In genomic region chr10:37976091-37976879, GRCh38 we compare ENCODE assay signal across 8 cellular contexts. TPM values are rescaled to one million over a fixed set of nuclear protein-coding genes. Genes with fewer than 3 reads are reported as not detected.
A peak's percentile ranks its signal among the peaks of the same experiment; 100 is the strongest.
DNase-seq lines count a peak whose midpoint lies in the region; ATAC-seq and TF ChIP-seq lines count a peak whose summit lies in the region.

ZNF25 (minus strand) TSS chr10:37976647; CDS start chr10:37971722, 4,925 bp downstream.

- peaks cover 18% of the 10 kb centered on the region for H3K4me1 ChIP-seq in OCI-LY3 (ENCODE audit: low read length)
- peaks cover 9% of the 10 kb centered on the region for H3K4me1 ChIP-seq in mononuclear cell (ENCODE audit: insufficient read depth, low read length)

- peak within 1 kb of the TSS; percentile 90 for H3K9ac ChIP-seq in OCI-LY3 (ENCODE audit: low read length)

- H3K4me3 ChIP-seq in OCI-LY3 (ENCODE audit: low read length) = peak within 1 kb of the TSS; percentile 96
- H3K4me3 ChIP-seq in epithelial cell of esophagus (ENCODE audit: low read length) = peak within 1 kb of the TSS; percentile 71
- H3K4me3 ChIP-seq in mononuclear cell (ENCODE audit: low read length) = peak within 1 kb of the TSS; percentile 72

- H3K27me3 ChIP-seq in OCI-LY3 (ENCODE audit: low read depth, low read length) = no peaks in the 10 kb centered on the region
- H3K27me3 ChIP-seq in mononuclear cell (ENCODE audit: insufficient read depth, low read length) = no peaks in the 10 kb centered on the region

- peak; percentile 99 for DNase-seq in DMS114 treated with DMSO at 0.1 percent for 48 hours (lab: John Stamatoyannopoulos, UW; ENCODE audit: unreplicated experiment)
- peak; percentile 85 for DNase-seq in HuH-7.5 (ENCODE audit: low spot score)
- DNase-seq in activated T-cell treated with anti-CD3 and anti-CD28 coated beads for 4 hours = peak; percentile 94
- peak; percentile 98 for DNase-seq in epithelial cell of esophagus (ENCODE audit: low read depth)
- DNase-seq in stimulated activated CD8-positive, alpha-beta memory T cell treated with anti-CD3 and anti-CD28 coated beads, Interleukin-4, amount 100 ng/mL, for 1 hour (ENCODE audit: low read depth in 2 of 2, low spot score in 1 of 2) = peak; percentile 92 to 96

- peak within 1 kb of the TSS; percentile 91 for H3K4me2 ChIP-seq in OCI-LY3 (ENCODE audit: low read length)

- peak within 1 kb of the TSS; percentile 98 for H2AFZ ChIP-seq in OCI-LY3 (ENCODE audit: low read depth, low read length)

- H3K79me2 ChIP-seq in OCI-LY3 (ENCODE audit: low read length) = peaks cover 7% of the 10 kb centered on the region

- H3K36me3 ChIP-seq in OCI-LY3 (replicated peaks; ENCODE audit: low read depth, low read length) = no peaks in the 10 kb centered on the region

- peak; percentile 96 for ATAC-seq in GM21526 (IDR thresholded peaks at IDR 0.05; ENCODE audit: low FRiP score, unreplicated experiment)

- H3K27ac ChIP-seq in OCI-LY3 (ENCODE audit: low read length) = peak within 1 kb of the TSS; percentile 80

- peak; percentile 69 for TF ChIP-seq CTCF in OCI-LY3 (IDR thresholded peaks at IDR 0.05; ENCODE audit: low read depth, low read length)
- peak; percentile 94 for TF ChIP-seq CTCF in epithelial cell of esophagus (IDR thresholded peaks at IDR 0.05; ENCODE audit: insufficient read depth, low read depth, low read length, missing control alignments)

- H3K9me3 ChIP-seq in OCI-LY3 (ENCODE audit: insufficient read depth, low read length) (no peaks in the 10 kb centered on the region), mononuclear cell (ENCODE audit: low read depth, low read length) (no peaks in the 10 kb centered on the region)

- no peaks in the 10 kb centered on the region for H4K20me1 ChIP-seq in OCI-LY3 (ENCODE audit: insufficient read depth, low read length)

RNA-seq across cellular contexts. Expression of gene ZNF25, which starts in this region (rescaled TPM):
- 7.9 TPM for total RNA-seq in mononuclear cell

Comparison
In these comparisons a context has a peak if more than half of its experiments do, and no peak if none do; other contexts are left out.
1. Peak in every context shown above with its lines: DNase-seq, ATAC-seq, H3K4me3 ChIP-seq and H3K27ac ChIP-seq.